Comparison of ENCODE assay signal across 8 cellular contexts in the genomic region with DNA sequence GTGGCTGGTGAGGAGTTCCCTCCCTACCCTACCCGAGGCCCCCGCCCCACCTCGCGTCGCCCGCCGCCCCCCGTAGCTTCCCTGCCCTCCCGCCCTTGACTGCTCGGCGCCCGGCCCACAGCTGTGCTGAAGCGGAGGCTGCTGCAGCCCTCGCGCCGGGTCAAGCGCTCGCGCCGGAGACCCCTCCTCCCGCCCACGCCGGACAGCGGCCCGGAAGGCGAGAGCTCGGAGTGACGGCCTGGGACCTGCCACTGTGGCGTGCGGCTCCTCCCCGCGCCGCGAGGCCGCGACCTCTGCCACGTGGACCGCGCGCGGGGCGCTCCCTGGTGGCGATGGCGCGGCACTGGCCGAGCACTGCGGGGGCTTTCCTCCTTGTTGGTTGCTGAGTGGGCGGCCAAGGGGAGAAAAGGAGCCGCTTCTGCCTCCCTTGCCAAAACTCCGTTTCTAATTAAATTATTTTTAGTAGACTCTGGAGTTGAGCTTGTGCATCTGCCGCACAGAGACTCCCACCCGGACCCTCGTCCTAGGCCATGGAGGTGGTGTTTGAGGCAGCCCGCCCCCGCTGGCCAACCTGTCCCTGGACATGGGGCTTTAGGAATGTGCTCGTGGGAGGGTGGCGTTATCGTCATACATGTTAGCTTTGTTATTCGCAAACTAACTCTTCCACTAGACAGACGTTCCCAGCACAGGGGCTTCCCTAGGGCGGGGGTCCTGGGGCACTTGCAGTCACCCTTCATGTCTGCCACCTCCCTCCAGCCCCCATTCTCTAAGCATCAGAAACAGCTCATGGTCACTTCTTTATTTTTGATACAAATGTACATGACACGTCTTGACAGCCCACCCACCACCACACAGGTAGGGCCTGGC. TPM values are rescaled to one million over a fixed set of nuclear protein-coding genes. Genes with fewer than 3 reads are reported as not detected.
A peak's percentile ranks its signal among the peaks of the same experiment; 100 is the strongest.
DNase-seq lines count a peak whose midpoint lies in the region; ATAC-seq and TF ChIP-seq lines count a peak whose summit lies in the region.

No MANE protein-coding gene starts in this region.

- H3K27me3 ChIP-seq in H7 (ENCODE audit: control insufficient read depth, insufficient read depth, low read length) (peaks cover 10% of the 10 kb centered on the region), mesendoderm (ENCODE audit: insufficient read depth, low read length, poor library complexity) (no peaks in the 10 kb centered on the region), tibial artery (no peaks in the 10 kb centered on the region)
- no peaks in the 10 kb centered on the region for H3K27me3 ChIP-seq in effector memory CD4-positive, alpha-beta T cell (replicated peaks; ENCODE audit: control insufficient read depth, insufficient read depth, low read length, poor library complexity, severe bottlenecking)

- no peak for ATAC-seq in GM19328 (IDR thresholded peaks at IDR 0.05; ENCODE audit: unreplicated experiment)

- peak; percentile 70 to 73 for TF ChIP-seq CTCF in tibial artery (IDR thresholded peaks at IDR 0.05)

- H3K4ac ChIP-seq in mesendoderm (ENCODE audit: low read depth, low read length): no peak overlapping the region

- peaks cover 10% of the 10 kb centered on the region for H3K4me1 ChIP-seq in effector memory CD4-positive, alpha-beta T cell (ENCODE audit: control insufficient read depth, insufficient read depth, low read length, poor library complexity, severe bottlenecking)
- H3K4me1 ChIP-seq in mesendoderm (ENCODE audit: control insufficient read depth, low read depth, low read length) (peaks cover 4% of the 10 kb centered on the region), tibial artery (peaks cover 0 to 55% (median 24%) of the 10 kb centered on the region in 4 donors)

- H3K23ac ChIP-seq in mesendoderm (ENCODE audit: low read length): no peak overlapping the region

- H3K18ac ChIP-seq in mesendoderm (ENCODE audit: low read length): no peak overlapping the region

- peak overlapping the region; percentile 73 for H3K56ac ChIP-seq in mesendoderm (ENCODE audit: low read length)

- H3K79me1 ChIP-seq in mesendoderm (ENCODE audit: low read length): no peaks in the 10 kb centered on the region

- H4K5ac ChIP-seq in mesendoderm (ENCODE audit: low read length): no peak overlapping the region

- no peaks in the 10 kb centered on the region for H3K79me2 ChIP-seq in mesendoderm (ENCODE audit: control insufficient read depth, insufficient read depth, low read length)

- no CpG with 5 or more reads among the region's 62 CpGs for WGBS in mesendoderm (ENCODE audit: extremely low coverage, insufficient coverage, low lambda C conversion rate)

- no peak overlapping the region for H3K27ac ChIP-seq in effector memory CD4-positive, alpha-beta T cell (ENCODE audit: insufficient read depth, low read length, poor library complexity, severe bottlenecking)
- H3K27ac ChIP-seq in mesendoderm (ENCODE audit: low read depth, low read length): no peak overlapping the region
- H3K27ac ChIP-seq in tibial artery: peak overlapping the region; percentile 29 to 42

- peak; percentile 89 for DNase-seq in H7
- peak; percentile 63 for DNase-seq in activated CD4-positive, CD25-positive, alpha-beta regulatory T cell treated with anti-CD3 and anti-CD28 coated beads, Interleukin-2, amount 50 U/mL, for 72 hours
- DNase-seq in effector memory CD4-positive, alpha-beta T cell: peak in 2 of 3 donors; percentile 18 to 32
- DNase-seq in mesendoderm: no peak
- DNase-seq in tibial artery: peak in 1 of 2 donors; percentile 77
- DNase-seq in KG1 (lab: John Stamatoyannopoulos, UW): no peak
- no peak for DNase-seq in NOMO-1 treated with dmso at 0.1 percent for 144 hours (lab: John Stamatoyannopoulos, UW; ENCODE audit: unreplicated experiment)

- H2BK120ac ChIP-seq in mesendoderm (ENCODE audit: low read depth, low read length): no peak overlapping the region

- peak overlapping the region; percentile 41 for H3K4me3 ChIP-seq in H7 (ENCODE audit: insufficient read depth, low read depth, low read length)
- no peak overlapping the region for H3K4me3 ChIP-seq in effector memory CD4-positive, alpha-beta T cell (ENCODE audit: insufficient read depth, low read depth, low read length, poor library complexity, severe bottlenecking)
- no peak overlapping the region for H3K4me3 ChIP-seq in mesendoderm (ENCODE audit: low read length)
- H3K4me3 ChIP-seq in tibial artery: peak overlapping the region; percentile 40 to 51

- H3K9me3 ChIP-seq in effector memory CD4-positive, alpha-beta T cell (ENCODE audit: control insufficient read depth, low read length): no peaks in the 10 kb centered on the region
- H3K9me3 ChIP-seq in tibial artery: no peaks in the 10 kb centered on the region

- H2AK5ac ChIP-seq in mesendoderm (ENCODE audit: low read length): no peak overlapping the region

- intact Hi-C loops in tibial artery (cut with DNase I; ENCODE audit: low total_unique reads): no loop called here

- H4K8ac ChIP-seq in mesendoderm (ENCODE audit: low read depth, low read length): no peak overlapping the region

- peak overlapping the region; percentile 45 for H3K9ac ChIP-seq in mesendoderm (ENCODE audit: low read length)

- H3K4me2 ChIP-seq in mesendoderm (ENCODE audit: low read length): peak overlapping the region; percentile 12

- no peak overlapping the region for H2BK5ac ChIP-seq in mesendoderm (ENCODE audit: low read length)

- H2BK15ac ChIP-seq in mesendoderm (replicated peaks; ENCODE audit: low read depth): no peak overlapping the region

- H3K36me3 ChIP-seq in H7 (replicated peaks; ENCODE audit: control insufficient read depth, insufficient read depth, low read length): peaks cover 2% of the 10 kb centered on the region
- H3K36me3 ChIP-seq in effector memory CD4-positive, alpha-beta T cell (ENCODE audit: control insufficient read depth, insufficient read depth, low read length): peaks cover 41% of the 10 kb centered on the region
- H3K36me3 ChIP-seq in mesendoderm (ENCODE audit: control insufficient read depth, insufficient read depth, low read length): peaks cover 7% of the 10 kb centered on the region
- peaks cover 22 to 53% (median 42%) of the 10 kb centered on the region in 3 donors for H3K36me3 ChIP-seq in tibial artery

RNA-seq across cellular contexts. Expression of a gene that starts 4.4 kb away (rescaled TPM):
- total RNA-seq in H7 (2014; rRNA removed; shearing (Covaris generic)): 42.9 and 45.8 TPM in 2 replicates
- polyA plus RNA-seq in mesendoderm (2013, experiment 1 of 2): 7.2 TPM
- polyA plus RNA-seq in mesendoderm (2013, experiment 2 of 2): 7.6 TPM

RNA-seq across cellular contexts. Expression of a gene that starts 6.1 kb away (rescaled TPM):
- total RNA-seq in H7 (2014; rRNA removed; shearing (Covaris generic)): 1.7 TPM in 2 replicates
- polyA plus RNA-seq in mesendoderm (2013, experiment 1 of 2): 0.29 TPM
- polyA plus RNA-seq in mesendoderm (2013, experiment 2 of 2): 0.29 TPM

RNA-seq across cellular contexts. Expression of a gene that starts 16.5 kb away (rescaled TPM):
- 40.3 and 46.1 TPM in 2 replicates for total RNA-seq in H7 (2014; rRNA removed; shearing (Covaris generic))
- polyA plus RNA-seq in mesendoderm (2013, experiment 1 of 2): 34.9 TPM
- 38.2 TPM for polyA plus RNA-seq in mesendoderm (2013, experiment 2 of 2)

RNA-seq across cellular contexts. Expression of a gene that starts 20.0 kb away (rescaled TPM):
- total RNA-seq in H7 (2014; rRNA removed; shearing (Covaris generic)): 11.1 and 11.9 TPM in 2 replicates
- 6.2 TPM for polyA plus RNA-seq in mesendoderm (2013, experiment 1 of 2)
- polyA plus RNA-seq in mesendoderm (2013, experiment 2 of 2): 6.2 TPM

RNA-seq across cellular contexts. Expression of a gene that starts 49.8 kb away (rescaled TPM):
- 3.9 and 6.9 TPM in 2 replicates for total RNA-seq in H7 (2014; rRNA removed; shearing (Covaris generic))
- 0.62 TPM for polyA plus RNA-seq in mesendoderm (2013, experiment 1 of 2)
- polyA plus RNA-seq in mesendoderm (2013, experiment 2 of 2): 0.60 TPM

Comparison
In these comparisons a context has a peak if more than half of its experiments do, and no peak if none do; other contexts are left out.
1. DNase-seq: peak in H7 (single experiment), activated CD4-positive, CD25-positive, alpha-beta regulatory T cell treated with anti-CD3 and anti-CD28 coated beads, Interleukin-2, amount 50 U/mL, for 72 hours (single experiment) and effector memory CD4-positive, alpha-beta T cell (2 of 3); none in mesendoderm (single experiment), KG1 (single experiment) and NOMO-1 treated with dmso at 0.1 percent for 144 hours (single experiment).
2. H3K4me3 ChIP-seq: peak in H7 (single experiment) and tibial artery (2 of 2); none in effector memory CD4-positive, alpha-beta T cell (single experiment) and mesendoderm (single experiment).
3. H3K27ac ChIP-seq: peak in tibial artery (2 of 2); none in effector memory CD4-positive, alpha-beta T cell (single experiment) and mesendoderm (single experiment).